17 cellular contexts compared by ENCODE assay signal in genomic region chr16:62755938-62756337, GRCh38.
"Had no signal": no experiment of that assay in that cellular context is flagged by ENCODE, and none has a peak within 500 bp of the region (broad histone marks: within the 10 kb centered on the region; RNA-seq: fewer than 3 reads in every experiment).

No MANE protein-coding gene starts in this region.

- ATAC-seq: activated CD8-positive, alpha-beta T cell treated with anti-CD3 and anti-CD28 coated beads for 36 hours; activated T-cell treated with anti-CD3 and anti-CD28 coated beads, Interleukin-2, amount 50 U/mL, for 72 hours; stimulated activated memory B cell treated with anti-CD40 and anti-IgM and Interleukin-4, amounts not matched to agents 10 μg/mL and 1 μg/mL and 100 μg/mL, for 72 hours had no signal

- H3K9me3 ChIP-seq: esophagus muscularis mucosa, neutrophil, right atrium auricular region had no signal

- H3K4me3 Mint-ChIP-seq: activated CD8-positive, alpha-beta T cell treated with anti-CD3 and anti-CD28 coated beads for 36 hours; activated T-cell treated with anti-CD3 and anti-CD28 coated beads, Interleukin-2, amount 50 U/mL, for 72 hours; stimulated activated memory B cell treated with anti-CD40 and anti-IgM and Interleukin-4, amounts not matched to agents 10 μg/mL and 1 μg/mL and 100 μg/mL, for 72 hours; T-helper 2 cell treated with Interferon-gamma antibody and Interleukin-4, amounts not matched to agents 5 μg/mL and 100 μg/mL, for 36 hours had no signal

- H3K36me3 Mint-ChIP-seq: naive B cell; stimulated activated memory B cell treated with anti-CD40 and anti-IgM and Interleukin-4, amounts not matched to agents 10 μg/mL and 1 μg/mL and 100 μg/mL, for 72 hours had no signal

- H3K4me3 ChIP-seq: esophagus muscularis mucosa, lung, right atrium auricular region, skin epidermis had no signal

- H3K4me1 ChIP-seq: esophagus muscularis mucosa, right atrium auricular region had no signal

- H3K36me3 ChIP-seq: esophagus muscularis mucosa, neutrophil, right atrium auricular region, WERI-Rb-1 had no signal

- H3K4me1 Mint-ChIP-seq: stimulated activated memory B cell treated with anti-CD40 and anti-IgM and Interleukin-4, amounts not matched to agents 10 μg/mL and 1 μg/mL and 100 μg/mL, for 72 hours had no signal

- DNase-seq: activated CD4-positive, alpha-beta T cell treated with anti-CD3 and anti-CD28 coated beads for 4 hours; activated CD8-positive, alpha-beta memory T cell treated with anti-CD3 and anti-CD28 coated beads, Interleukin-2, amount 50 U/mL, for 4 hours; activated CD8-positive, alpha-beta T cell treated with anti-CD3 and anti-CD28 coated beads for 36 hours; activated T-cell treated with anti-CD3 and anti-CD28 coated beads, Interleukin-2, amount 50 U/mL, for 72 hours; aorta; midbrain; naive B cell; posterior cingulate gyrus; trophoblast cell; WERI-Rb-1 had no signal

- H3K27me3 Mint-ChIP-seq: activated CD8-positive, alpha-beta T cell treated with anti-CD3 and anti-CD28 coated beads for 36 hours; naive B cell; stimulated activated memory B cell treated with anti-CD40 and anti-IgM and Interleukin-4, amounts not matched to agents 10 μg/mL and 1 μg/mL and 100 μg/mL, for 72 hours had no signal

- H3K27ac Mint-ChIP-seq: activated CD8-positive, alpha-beta T cell treated with anti-CD3 and anti-CD28 coated beads for 36 hours; activated T-cell treated with anti-CD3 and anti-CD28 coated beads, Interleukin-2, amount 50 U/mL, for 72 hours; stimulated activated memory B cell treated with anti-CD40 and anti-IgM and Interleukin-4, amounts not matched to agents 10 μg/mL and 1 μg/mL and 100 μg/mL, for 72 hours; T-helper 2 cell treated with Interferon-gamma antibody and Interleukin-4, amounts not matched to agents 5 μg/mL and 100 μg/mL, for 36 hours had no signal

- H3K27me3 ChIP-seq: esophagus muscularis mucosa, neutrophil, right atrium auricular region had no signal
